16 cellular contexts compared by ENCODE assay signal in genomic region chrX:88135735-88136134, GRCh38.
DNase-seq lines count a peak whose midpoint lies in the region; ATAC-seq, FAIRE-seq and TF ChIP-seq lines count a peak whose summit lies in the region.
"Had no signal": no experiment of that assay in that cellular context is flagged by ENCODE, and none has a peak within 500 bp of the region (broad histone marks: within the 10 kb centered on the region; RNA-seq: fewer than 3 reads in every experiment).

No MANE protein-coding gene starts in this region.

- H3K27ac Mint-ChIP-seq in nephron: no peak overlapping the region
- H3K27ac Mint-ChIP-seq: activated CD4-positive, alpha-beta T cell treated with anti-CD3 and anti-CD28 coated beads, Interleukin-2, amount 10 ng/mL, durations not matched to agents 7 days and 5 days had no signal

- H3K4me1 ChIP-seq in KMS-11 (ENCODE audit: low read depth, poor library complexity, severe bottlenecking): no peaks in the 10 kb centered on the region
- H3K4me1 ChIP-seq: SJCRH30 had no signal

- no peak overlapping the region for H2AFZ ChIP-seq in KMS-11 (ENCODE audit: low read depth)

- H3K4me3 Mint-ChIP-seq in nephron: no peak overlapping the region
- H3K4me3 Mint-ChIP-seq: activated CD4-positive, alpha-beta T cell treated with anti-CD3 and anti-CD28 coated beads, Interleukin-2, amount 10 ng/mL, durations not matched to agents 7 days and 5 days had no signal

- no peak for ATAC-seq in HG03025 (IDR thresholded peaks at IDR 0.05; ENCODE audit: low FRiP score, unreplicated experiment)

- no peak overlapping the region for H3K27ac ChIP-seq in KMS-11
- H3K27ac ChIP-seq: HL-60, SJCRH30 had no signal

- FAIRE-seq in TTC549 (lab: Jason Lieb, UNC): peak; percentile 71
- FAIRE-seq: GM18507 had no signal

- DNase-seq in ELR (ENCODE audit: low read depth) (peak; percentile 2), EL (no peak)
- DNase-seq in activated CD8-positive, alpha-beta memory T cell treated with anti-CD3 and anti-CD28 coated beads, Interleukin-2, amount 50 U/mL, for 4 hours: no peak
- DNase-seq: activated CD4-positive, alpha-beta T cell treated with anti-CD3 and anti-CD28 coated beads, Interleukin-2, amount 10 ng/mL, durations not matched to agents 7 days and 5 days; activated effector memory CD4-positive, alpha-beta T cell treated with Interleukin-2 at 50 U/mL for 16 hours; cerebellar nuclear complex; DMS79 treated with DMSO at 0.1 percent for 48 hours; NCI-H2107; nucleus accumbens had no signal

- H3K4me2 ChIP-seq in KMS-11: no peak overlapping the region

- no peaks in the 10 kb centered on the region for H3K4me1 Mint-ChIP-seq in nephron
- H3K4me1 Mint-ChIP-seq: activated CD4-positive, alpha-beta T cell treated with anti-CD3 and anti-CD28 coated beads, Interleukin-2, amount 10 ng/mL, durations not matched to agents 7 days and 5 days had no signal

- H3K36me3 ChIP-seq in KMS-11 (ENCODE audit: insufficient read depth): no peaks in the 10 kb centered on the region
- H3K36me3 ChIP-seq: SJCRH30 had no signal

- TF ChIP-seq CTCF in KMS-11 (conservative IDR thresholded peaks at IDR 0.05; ENCODE audit: low read depth, low read length) (0 out of 2 replicates have a peak, but pooled peaks have one; percentile 35), nephron (IDR thresholded peaks at IDR 0.05; ENCODE audit: unreplicated experiment in 3 of 3) (peak in 2 of 3 experiments; percentile 31 to 58)

- H3K27me3 Mint-ChIP-seq in nephron (ENCODE audit: low read depth): no peaks in the 10 kb centered on the region
- H3K27me3 Mint-ChIP-seq: activated CD4-positive, alpha-beta T cell treated with anti-CD3 and anti-CD28 coated beads, Interleukin-2, amount 10 ng/mL, durations not matched to agents 7 days and 5 days had no signal

- no peaks in the 10 kb centered on the region for H3K27me3 ChIP-seq in KMS-11 (ENCODE audit: insufficient read depth, low read depth)
- H3K27me3 ChIP-seq: SJCRH30 had no signal

- no peaks in the 10 kb centered on the region for H4K20me1 ChIP-seq in KMS-11 (ENCODE audit: insufficient read depth)

- H3K9me3 Mint-ChIP-seq in nephron: no peaks in the 10 kb centered on the region
- H3K9me3 Mint-ChIP-seq: activated CD4-positive, alpha-beta T cell treated with anti-CD3 and anti-CD28 coated beads, Interleukin-2, amount 10 ng/mL, durations not matched to agents 7 days and 5 days had no signal

- H3K4me3 ChIP-seq in KMS-11 (IDR thresholded peaks at IDR 0.05; ENCODE audit: insufficient read depth, low read depth, low read length): no peak overlapping the region
- H3K4me3 ChIP-seq: SJCRH30 had no signal

- no peak overlapping the region for H3K9ac ChIP-seq in KMS-11

- no peaks in the 10 kb centered on the region for H3K36me3 Mint-ChIP-seq in nephron (ENCODE audit: low read depth)

- H3K79me2 ChIP-seq in KMS-11 (ENCODE audit: insufficient read depth, low read depth): no peaks in the 10 kb centered on the region
